In the genomic region with DNA sequence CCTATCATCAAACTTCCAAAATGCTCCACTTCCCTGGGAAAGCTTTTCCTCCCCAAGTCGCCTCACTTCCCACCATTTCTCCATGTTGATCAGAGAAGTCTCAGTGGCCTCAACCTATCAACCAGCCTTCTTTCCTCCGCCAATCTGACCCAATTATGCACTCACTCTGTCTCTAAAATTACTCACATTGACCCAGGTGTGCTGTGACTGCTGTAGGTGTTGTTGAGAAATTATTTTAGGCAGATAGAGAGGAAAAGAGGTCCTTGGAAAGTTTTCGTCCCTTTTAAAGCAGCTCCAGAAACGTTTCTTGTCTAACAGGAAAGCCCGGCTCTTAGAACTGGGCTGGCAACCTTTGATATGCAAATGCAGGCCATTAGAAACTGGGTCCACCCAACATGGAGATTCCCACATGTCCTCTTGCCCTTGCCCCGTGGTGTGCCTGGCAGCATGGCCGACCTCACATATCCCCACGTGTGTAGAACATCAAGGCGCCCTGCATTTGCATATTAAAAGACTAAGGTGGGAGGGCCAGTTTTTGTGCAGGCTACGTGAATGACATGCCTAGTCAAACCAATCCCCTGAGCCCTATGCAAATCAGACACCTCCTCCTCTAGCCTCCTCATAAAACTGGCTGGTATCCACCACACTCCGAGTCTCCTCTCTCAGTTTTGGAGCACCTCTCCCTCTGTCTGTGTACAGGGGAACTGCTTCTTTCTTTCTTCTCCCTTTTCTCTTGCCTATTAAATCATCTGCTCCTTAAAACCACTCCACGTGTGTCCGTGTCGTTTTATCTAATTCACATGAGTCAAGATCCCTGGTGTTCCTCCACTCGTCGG, we compare ENCODE assay signal across 8 cellular contexts. TPM values are rescaled to one million over a fixed set of nuclear protein-coding genes. Genes with fewer than 3 reads are reported as not detected.
DNase-seq lines count a peak whose midpoint lies in the region; ATAC-seq and TF ChIP-seq lines count a peak whose summit lies in the region.

No MANE protein-coding gene starts in this region.

- POLR2A ChIA-PET in activated CD8-positive, alpha-beta T cell treated with anti-CD3 and anti-CD28 coated beads for 36 hours (lab: Charles Lee), result no interaction called here
- POLR2A ChIA-PET in activated CD8-positive, alpha-beta T cell treated with anti-CD3 and anti-CD28 coated beads, Interleukin-2, amount 10 ng/mL, durations not matched to agents 7 days and 5 days (lab: Charles Lee), result no interaction called here
- POLR2A ChIA-PET in SK-N-SH (lab: Yijun Ruan, JAX), result no interaction called here

- H3K4me3 ChIP-seq in SK-N-SH (ENCODE audit: low read depth in 2 of 2, low read length in 1 of 2), result no peak overlapping the region
- no peak overlapping the region for H3K4me3 ChIP-seq in right cardiac atrium (ENCODE audit: low read length)
- H3K4me3 ChIP-seq in testis, result no peak overlapping the region

- H4K20me1 ChIP-seq in SK-N-SH (ENCODE audit: insufficient read depth), result no peaks in the 10 kb centered on the region

- H3K36me3 ChIP-seq in SK-N-SH (replicated peaks in 1 of 2; ENCODE audit: control insufficient read depth in 1 of 2, insufficient read depth in 2 of 2, low read length in 1 of 2), result no peaks in the 10 kb centered on the region
- H3K36me3 ChIP-seq in testis (ENCODE audit: low read depth, missing control alignments), result no peaks in the 10 kb centered on the region

- H3K36me3 Mint-ChIP-seq in activated CD8-positive, alpha-beta T cell treated with anti-CD3 and anti-CD28 coated beads for 36 hours (ENCODE audit: low read depth), result peaks cover 2% of the 10 kb centered on the region
- H3K36me3 Mint-ChIP-seq in activated CD8-positive, alpha-beta T cell treated with anti-CD3 and anti-CD28 coated beads, Interleukin-2, amount 10 ng/mL, durations not matched to agents 7 days and 5 days (ENCODE audit: low read depth), result no peaks in the 10 kb centered on the region

- 85% methylated on average over 16 of the region's 16 CpGs for WGBS in SK-N-SH (ENCODE audit: low lambda C conversion rate)
- 59% methylated on average over 16 of the region's 16 CpGs for WGBS in right cardiac atrium
- WGBS in testis, 2 donors, result 34 to 42% methylated on average over 16 of the region's 16 CpGs

- CTCF ChIA-PET in activated CD8-positive, alpha-beta T cell treated with anti-CD3 and anti-CD28 coated beads for 36 hours (lab: Charles Lee), result no interaction called here
- CTCF ChIA-PET in activated CD8-positive, alpha-beta T cell treated with anti-CD3 and anti-CD28 coated beads, Interleukin-2, amount 10 ng/mL, durations not matched to agents 7 days and 5 days (lab: Charles Lee), result interaction anchor here (0.9 kb wide), 1 partner anchor 66 kb away, joined by 3 read pairs; no protein-coding TSS in a partner anchor
- CTCF ChIA-PET in SK-N-SH (lab: Yijun Ruan, JAX), result interaction anchor here (0.5 kb wide), 1 partner anchor 14 kb away, joined by 4 read pairs; no protein-coding TSS in a partner anchor

- H3K27ac ChIP-seq in SK-N-SH (ENCODE audit: low read depth in 2 of 2, low read length in 1 of 2) (no peak overlapping the region), right cardiac atrium (ENCODE audit: low read length) (no peak overlapping the region), testis (no peak overlapping the region)

- H3K27me3 ChIP-seq in SK-N-SH (ENCODE audit: insufficient read depth), result no peaks in the 10 kb centered on the region
- no peaks in the 10 kb centered on the region for H3K27me3 ChIP-seq in right cardiac atrium (ENCODE audit: control insufficient read depth, insufficient read depth)
- no peaks in the 10 kb centered on the region for H3K27me3 ChIP-seq in testis

- H3K4me1 Mint-ChIP-seq in activated CD8-positive, alpha-beta T cell treated with anti-CD3 and anti-CD28 coated beads for 36 hours (ENCODE audit: low read depth), result no peaks in the 10 kb centered on the region
- H3K4me1 Mint-ChIP-seq in activated CD8-positive, alpha-beta T cell treated with anti-CD3 and anti-CD28 coated beads, Interleukin-2, amount 10 ng/mL, durations not matched to agents 7 days and 5 days (ENCODE audit: low read depth), result no peaks in the 10 kb centered on the region

- no peak overlapping the region for H3K4me2 ChIP-seq in SK-N-SH

- H3K79me2 ChIP-seq in SK-N-SH (ENCODE audit: insufficient read depth), result no peaks in the 10 kb centered on the region

- no peak overlapping the region for H2AFZ ChIP-seq in SK-N-SH (ENCODE audit: low read depth)

- no peak for TF ChIP-seq POLR2A in testis (IDR thresholded peaks at IDR 0.05)

- TF ChIP-seq RAD21 in SK-N-SH (IDR thresholded peaks at IDR 0.05; ENCODE audit: low read length), result no peak

- TF ChIP-seq EP300 in SK-N-SH (IDR thresholded peaks at IDR 0.05; ENCODE audit: borderline replicate concordance in 1 of 2, low read depth in 1 of 2, low read length in 1 of 2), result no peak

- peaks cover 7% of the 10 kb centered on the region for H3K9me3 Mint-ChIP-seq in activated CD8-positive, alpha-beta T cell treated with anti-CD3 and anti-CD28 coated beads for 36 hours
- peaks cover 4% of the 10 kb centered on the region for H3K9me3 Mint-ChIP-seq in activated CD8-positive, alpha-beta T cell treated with anti-CD3 and anti-CD28 coated beads, Interleukin-2, amount 10 ng/mL, durations not matched to agents 7 days and 5 days (ENCODE audit: insufficient read depth)

- no peak for DNase-seq in activated CD8-positive, alpha-beta T cell treated with anti-CD3 and anti-CD28 coated beads for 36 hours
- DNase-seq in activated CD8-positive, alpha-beta T cell treated with anti-CD3 and anti-CD28 coated beads, Interleukin-2, amount 10 ng/mL, durations not matched to agents 7 days and 5 days, result no peak
- DNase-seq in SK-N-SH, result no peak
- no peak for DNase-seq in right cardiac atrium
- DNase-seq in testis, result peak; percentile 61
- no peak for DNase-seq in GDM1 (lab: John Stamatoyannopoulos, UW)
- no peak for DNase-seq in DMS79 (lab: John Stamatoyannopoulos, UW)

- H3K9me3 ChIP-seq in SK-N-SH (no peaks in the 10 kb centered on the region), right cardiac atrium (ENCODE audit: control insufficient read depth, low read length) (no peaks in the 10 kb centered on the region), testis (no peaks in the 10 kb centered on the region)

- intact Hi-C loops in activated CD8-positive, alpha-beta T cell treated with anti-CD3 and anti-CD28 coated beads for 36 hours (cut with micrococcal nuclease), result no loop called here
- intact Hi-C loops in right cardiac atrium (cut with DNase I) (no loop called here), testis (cut with DNase I; ENCODE audit: low total_unique reads) (no loop called here)

- no peaks in the 10 kb centered on the region for H3K9me2 ChIP-seq in SK-N-SH

- no peak overlapping the region for H3K9ac ChIP-seq in SK-N-SH

- peak; percentile 34 for ATAC-seq in activated CD8-positive, alpha-beta T cell treated with anti-CD3 and anti-CD28 coated beads for 36 hours
- ATAC-seq in activated CD8-positive, alpha-beta T cell treated with anti-CD3 and anti-CD28 coated beads, Interleukin-2, amount 10 ng/mL, durations not matched to agents 7 days and 5 days, result no peak
- ATAC-seq in right cardiac atrium, result peak; percentile 78 to 87
- no peak for ATAC-seq in HG03571 (IDR thresholded peaks at IDR 0.05; ENCODE audit: unreplicated experiment)

- no peak overlapping the region for H3K4me3 Mint-ChIP-seq in activated CD8-positive, alpha-beta T cell treated with anti-CD3 and anti-CD28 coated beads for 36 hours
- no peak overlapping the region for H3K4me3 Mint-ChIP-seq in activated CD8-positive, alpha-beta T cell treated with anti-CD3 and anti-CD28 coated beads, Interleukin-2, amount 10 ng/mL, durations not matched to agents 7 days and 5 days

- H3K27me3 Mint-ChIP-seq in activated CD8-positive, alpha-beta T cell treated with anti-CD3 and anti-CD28 coated beads for 36 hours, result peaks cover 1% of the 10 kb centered on the region
- H3K27me3 Mint-ChIP-seq in activated CD8-positive, alpha-beta T cell treated with anti-CD3 and anti-CD28 coated beads, Interleukin-2, amount 10 ng/mL, durations not matched to agents 7 days and 5 days (ENCODE audit: low read depth), result no peaks in the 10 kb centered on the region

- H3F3A ChIP-seq in SK-N-SH (replicated peaks; ENCODE audit: insufficient read depth), result no peaks in the 10 kb centered on the region

- H3K4me1 ChIP-seq in SK-N-SH (ENCODE audit: control insufficient read depth in 1 of 2, insufficient read depth in 2 of 2, low read depth in 1 of 2, low read length in 1 of 2), result peaks cover 0 to 2% of the 10 kb centered on the region in 2 experiments; a peak in 1 of 4 replicates
- H3K4me1 ChIP-seq in right cardiac atrium (ENCODE audit: control insufficient read depth, insufficient read depth, low read length), result no peaks in the 10 kb centered on the region
- H3K4me1 ChIP-seq in testis, result no peaks in the 10 kb centered on the region

- H3K27ac Mint-ChIP-seq in activated CD8-positive, alpha-beta T cell treated with anti-CD3 and anti-CD28 coated beads for 36 hours, result no peak overlapping the region
- no peak overlapping the region for H3K27ac Mint-ChIP-seq in activated CD8-positive, alpha-beta T cell treated with anti-CD3 and anti-CD28 coated beads, Interleukin-2, amount 10 ng/mL, durations not matched to agents 7 days and 5 days

- TF ChIP-seq CTCF in activated CD8-positive, alpha-beta T cell treated with anti-CD3 and anti-CD28 coated beads for 36 hours (IDR thresholded peaks at IDR 0.05), result no peak
- TF ChIP-seq CTCF in SK-N-SH (IDR thresholded peaks at IDR 0.05), result peak; percentile 28; the same call in 1 of the 2 replicates
- peak in 2 of 3 experiments; percentile 33 to 55 for TF ChIP-seq CTCF in testis (IDR thresholded peaks at IDR 0.05)

TF ChIP-seq in SK-N-SH, 30 proteins besides CTCF, POLR2A, EP300 and RAD21:
- TF ChIP-seq NFIC (IDR thresholded peaks at IDR 0.05; ENCODE audit: borderline replicate concordance), result no peak

RNA-seq across cellular contexts. Expression of gene IPCEF1, which starts 12.9 kb away (rescaled TPM):
- 10 to 100 TPM; 23.6 to 24.3 TPM for total RNA-seq in activated CD8-positive, alpha-beta T cell treated with anti-CD3 and anti-CD28 coated beads for 36 hours
- 10 to 100 TPM; 22.6 to 24.4 TPM for total RNA-seq in activated CD8-positive, alpha-beta T cell treated with anti-CD3 and anti-CD28 coated beads, Interleukin-2, amount 10 ng/mL, durations not matched to agents 7 days and 5 days
- polyA plus RNA-seq in SK-N-SH (2012; rRNA removed), result not detected in 2 replicates
- 0.01 and 0.06 TPM in 2 replicates for polyA plus RNA-seq in SK-N-SH (2012; cell fraction: cytosol; rRNA removed)
- polyA plus RNA-seq in SK-N-SH (2012; cell fraction: nucleus; rRNA removed), result 0.01 TPM in 2 replicates
- total RNA-seq in right cardiac atrium, result 1 to 10 TPM; 1.0 to 1.8 (median 1.1) TPM
- 0.07 TPM for polyA plus RNA-seq in right cardiac atrium
- 1 to 10 TPM; 3.6 to 4.8 TPM for total RNA-seq in testis
- 4.2 TPM for polyA plus RNA-seq in testis (ENCODE audit: insufficient read depth, low read depth, low replicate concordance)

Comparison
In these comparisons a context has a peak if more than half of its experiments do, and no peak if none do; other contexts are left out.
1. ATAC-seq: peak in activated CD8-positive, alpha-beta T cell treated with anti-CD3 and anti-CD28 coated beads for 36 hours (single experiment) and right cardiac atrium (2 of 2); none in activated CD8-positive, alpha-beta T cell treated with anti-CD3 and anti-CD28 coated beads, Interleukin-2, amount 10 ng/mL, durations not matched to agents 7 days and 5 days (single experiment) and HG03571 (single experiment).
2. RNA of gene IPCEF1, which starts 12.9 kb away (total RNA-seq): 22.6 to 24.4 TPM in activated CD8-positive, alpha-beta T cell treated with anti-CD3 and anti-CD28 coated beads, Interleukin-2, amount 10 ng/mL, durations not matched to agents 7 days and 5 days and 23.6 to 24.3 TPM in activated CD8-positive, alpha-beta T cell treated with anti-CD3 and anti-CD28 coated beads for 36 hours; 3.6 to 4.8 TPM in testis and 1.0 to 1.8 TPM in right cardiac atrium; every median in the first group is over 4 times any median in the second.